Comparison of ENCODE assay signal across 16 cellular contexts in genomic region chr11:73972187-73972586, GRCh38. TPM values are rescaled to one million over a fixed set of nuclear protein-coding genes. Genes with fewer than 3 reads are reported as not detected.
DNase-seq lines count a peak whose midpoint lies in the region; ATAC-seq and TF ChIP-seq lines count a peak whose summit lies in the region.
"Had no signal": no experiment of that assay in that cellular context is flagged by ENCODE, and none has a peak within 500 bp of the region (broad histone marks: within the 10 kb centered on the region; RNA-seq: fewer than 3 reads in every experiment).

No MANE protein-coding gene starts in this region.

- no peak for DNase-seq in stimulated activated naive CD8-positive, alpha-beta T cell treated with anti-CD3 and anti-CD28 coated beads, Interleukin-15, amount 100 ng/mL, for 72 hours
- DNase-seq in T-helper 17 cell, result no peak
- no peak for DNase-seq in effector memory CD4-positive, alpha-beta T cell
- DNase-seq in left lung, result no peak
- DNase-seq in AG20443 (ENCODE audit: low spot score), result no peak
- DNase-seq: activated CD4-positive, alpha-beta T cell treated with anti-CD3 and anti-CD28 coated beads, Interleukin-2, amount 50 U/mL, for 1 hour; AML-193; amniotic stem cell; head of caudate nucleus; left cardiac atrium; NCI-H1417 treated with DMSO at 0.1 percent for 48 hours; retina had no signal

- no peaks in the 10 kb centered on the region for H3K27me3 ChIP-seq in effector memory CD4-positive, alpha-beta T cell (replicated peaks; ENCODE audit: control insufficient read depth, insufficient read depth, low read length, poor library complexity, severe bottlenecking)
- H3K27me3 ChIP-seq in left lung, result no peaks in the 10 kb centered on the region

- no peak overlapping the region for H3K4me3 Mint-ChIP-seq in stimulated activated naive CD8-positive, alpha-beta T cell treated with anti-CD3 and anti-CD28 coated beads, Interleukin-15, Interleukin-2, amounts not matched to agents 100 ng/mL and 50 ng/mL, for 24 hours
- no peak overlapping the region for H3K4me3 Mint-ChIP-seq in stimulated activated naive CD8-positive, alpha-beta T cell treated with anti-CD3 and anti-CD28 coated beads, Interleukin-15, amount 100 ng/mL, for 72 hours
- H3K4me3 Mint-ChIP-seq in T-helper 17 cell, result no peak overlapping the region
- H3K4me3 Mint-ChIP-seq: nephron had no signal

- peak overlapping the region; percentile 55 for H3K27ac Mint-ChIP-seq in stimulated activated naive CD8-positive, alpha-beta T cell treated with anti-CD3 and anti-CD28 coated beads, Interleukin-15, Interleukin-2, amounts not matched to agents 100 ng/mL and 50 ng/mL, for 24 hours
- H3K27ac Mint-ChIP-seq in stimulated activated naive CD8-positive, alpha-beta T cell treated with anti-CD3 and anti-CD28 coated beads, Interleukin-15, amount 100 ng/mL, for 72 hours, result peak overlapping the region in 1 of 2 donors; percentile 46
- H3K27ac Mint-ChIP-seq in T-helper 17 cell, result peak overlapping the region; percentile 100
- H3K27ac Mint-ChIP-seq: nephron had no signal

- H3K9me3 ChIP-seq in T-helper 17 cell (ENCODE audit: control insufficient read depth, low read length, poor library complexity, severe bottlenecking) (no peaks in the 10 kb centered on the region), left lung (no peaks in the 10 kb centered on the region)
- H3K9me3 ChIP-seq in effector memory CD4-positive, alpha-beta T cell (ENCODE audit: control insufficient read depth, low read length), result no peaks in the 10 kb centered on the region

- peaks cover 43% of the 10 kb centered on the region for H3K36me3 Mint-ChIP-seq in stimulated activated naive CD8-positive, alpha-beta T cell treated with anti-CD3 and anti-CD28 coated beads, Interleukin-15, Interleukin-2, amounts not matched to agents 100 ng/mL and 50 ng/mL, for 24 hours (ENCODE audit: low read depth)
- H3K36me3 Mint-ChIP-seq in T-helper 17 cell (ENCODE audit: low read depth), result peaks cover 13% of the 10 kb centered on the region

- intact Hi-C loops in left lung (cut with DNase I), result loop anchor here in 1 of 2 donors (10.0 kb wide), 1 partner anchor 63 kb away; no protein-coding TSS in a partner anchor

- no peaks in the 10 kb centered on the region for H3K9me3 Mint-ChIP-seq in stimulated activated naive CD8-positive, alpha-beta T cell treated with anti-CD3 and anti-CD28 coated beads, Interleukin-15, Interleukin-2, amounts not matched to agents 100 ng/mL and 50 ng/mL, for 24 hours
- no peaks in the 10 kb centered on the region for H3K9me3 Mint-ChIP-seq in stimulated activated naive CD8-positive, alpha-beta T cell treated with anti-CD3 and anti-CD28 coated beads, Interleukin-15, amount 100 ng/mL, for 72 hours
- H3K9me3 Mint-ChIP-seq: nephron had no signal

- peaks cover 94% of the 10 kb centered on the region for H3K4me1 ChIP-seq in effector memory CD4-positive, alpha-beta T cell (ENCODE audit: control insufficient read depth, insufficient read depth, low read length, poor library complexity, severe bottlenecking)
- H3K4me1 ChIP-seq in left lung, result peaks cover 0 to 28% of the 10 kb centered on the region in 2 donors

- peaks cover 26% of the 10 kb centered on the region for H3K36me3 ChIP-seq in effector memory CD4-positive, alpha-beta T cell (ENCODE audit: control insufficient read depth, insufficient read depth, low read length)
- peaks cover 0 to 30% of the 10 kb centered on the region in 2 donors for H3K36me3 ChIP-seq in left lung

- no peak for TF ChIP-seq CTCF in left lung (IDR thresholded peaks at IDR 0.05)

- no peak overlapping the region for H3K4me3 ChIP-seq in effector memory CD4-positive, alpha-beta T cell (ENCODE audit: insufficient read depth, low read depth, low read length, poor library complexity, severe bottlenecking)
- no peak overlapping the region for H3K4me3 ChIP-seq in left lung

- peaks cover 96% of the 10 kb centered on the region for H3K4me1 Mint-ChIP-seq in stimulated activated naive CD8-positive, alpha-beta T cell treated with anti-CD3 and anti-CD28 coated beads, Interleukin-15, Interleukin-2, amounts not matched to agents 100 ng/mL and 50 ng/mL, for 24 hours (ENCODE audit: low read depth)
- peaks cover 98% of the 10 kb centered on the region for H3K4me1 Mint-ChIP-seq in stimulated activated naive CD8-positive, alpha-beta T cell treated with anti-CD3 and anti-CD28 coated beads, Interleukin-15, amount 100 ng/mL, for 72 hours
- H3K4me1 Mint-ChIP-seq in T-helper 17 cell, result peaks cover 76% of the 10 kb centered on the region

- ATAC-seq in stimulated activated naive CD8-positive, alpha-beta T cell treated with anti-CD3 and anti-CD28 coated beads, Interleukin-15, amount 100 ng/mL, for 72 hours, result no peak
- no peak for ATAC-seq in T-helper 17 cell
- ATAC-seq in left lung, result no peak
- no peak for ATAC-seq in HG02610 (IDR thresholded peaks at IDR 0.05; ENCODE audit: unreplicated experiment)
- ATAC-seq in HG02840 (IDR thresholded peaks at IDR 0.05; ENCODE audit: low FRiP score, unreplicated experiment), result no peak

- H3K27ac ChIP-seq in effector memory CD4-positive, alpha-beta T cell (ENCODE audit: insufficient read depth, low read length, poor library complexity, severe bottlenecking), result peak overlapping the region; percentile 49
- no peak overlapping the region for H3K27ac ChIP-seq in left lung

- no peaks in the 10 kb centered on the region for H3K27me3 Mint-ChIP-seq in stimulated activated naive CD8-positive, alpha-beta T cell treated with anti-CD3 and anti-CD28 coated beads, Interleukin-15, Interleukin-2, amounts not matched to agents 100 ng/mL and 50 ng/mL, for 24 hours
- H3K27me3 Mint-ChIP-seq in stimulated activated naive CD8-positive, alpha-beta T cell treated with anti-CD3 and anti-CD28 coated beads, Interleukin-15, amount 100 ng/mL, for 72 hours, result no peaks in the 10 kb centered on the region
- H3K27me3 Mint-ChIP-seq in T-helper 17 cell, result no peaks in the 10 kb centered on the region

RNA-seq across cellular contexts. Expression of gene UCP2, which starts 10.5 kb away (rescaled TPM):
- total RNA-seq in T-helper 17 cell (100 to 1,000 TPM; 701 to 919 TPM), left lung (100 to 1,000 TPM in 1 of 2 donors, 10 to 100 TPM in 1; 70.0 to 142 TPM)

RNA-seq across cellular contexts. Expression of gene DNAJB13, which starts 21.4 kb away (rescaled TPM):
- total RNA-seq in T-helper 17 cell (under 1 TPM in 1 of 2 donors, not detected in 1; 0.40 TPM), left lung (1 to 10 TPM; 1.2 to 2.1 TPM)
- total RNA-seq: left cardiac atrium had no signal

RNA-seq across cellular contexts. Expression of gene UCP3, which starts 36.7 kb away (rescaled TPM):
- total RNA-seq in T-helper 17 cell (1 to 10 TPM; 5.5 to 6.0 TPM), left lung (1 to 10 TPM; 1.0 to 2.7 TPM)

Comparison
In these comparisons a context has a peak if more than half of its experiments do, and no peak if none do; other contexts are left out.
1. RNA of gene UCP2, which starts 10.5 kb away (total RNA-seq): 701 to 919 TPM in T-helper 17 cell; 70.0 to 142 TPM in left lung; every median in the first group is over 4 times any median in the second.